1 cellular context compared by ENCODE assay signal in genomic region chr7:140059288-140060242, GRCh38.
TF ChIP-seq lines count a peak whose summit lies in the region.

No MANE protein-coding gene starts in this region.

TF ChIP-seq in SK-N-SH, 30 proteins besides CTCF, POLR2A, EP300 and RAD21 (continued from another document):
- TF ChIP-seq, protein P1, sequence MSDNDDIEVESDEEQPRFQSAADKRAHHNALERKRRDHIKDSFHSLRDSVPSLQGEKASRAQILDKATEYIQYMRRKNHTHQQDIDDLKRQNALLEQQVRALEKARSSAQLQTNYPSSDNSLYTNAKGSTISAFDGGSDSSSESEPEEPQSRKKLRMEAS (IDR thresholded peaks at IDR 0.05; ENCODE audit: low read depth) = peak; percentile 57; the same call in 1 of the 2 replicates
- TF ChIP-seq, protein P2, sequence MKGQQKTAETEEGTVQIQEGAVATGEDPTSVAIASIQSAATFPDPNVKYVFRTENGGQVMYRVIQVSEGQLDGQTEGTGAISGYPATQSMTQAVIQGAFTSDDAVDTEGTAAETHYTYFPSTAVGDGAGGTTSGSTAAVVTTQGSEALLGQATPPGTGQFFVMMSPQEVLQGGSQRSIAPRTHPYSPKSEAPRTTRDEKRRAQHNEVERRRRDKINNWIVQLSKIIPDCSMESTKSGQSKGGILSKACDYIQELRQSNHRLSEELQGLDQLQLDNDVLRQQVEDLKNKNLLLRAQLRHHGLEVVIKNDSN (IDR thresholded peaks at IDR 0.05; ENCODE audit: borderline replicate concordance, low read depth) = no peak
- TF ChIP-seq SMC3 (IDR thresholded peaks at IDR 0.05; ENCODE audit: low read depth, low read length) (no peak), GABPA (IDR thresholded peaks at IDR 0.05; ENCODE audit: low read depth) (no peak), FOXJ3 (CRISPR knock-in tag; IDR thresholded peaks at IDR 0.05) (peak; percentile 59; the same call in 1 of the 2 replicates), GATA2 (CRISPR knock-in tag; IDR thresholded peaks at IDR 0.05) (peak; percentile 70), CHD2 (IDR thresholded peaks at IDR 0.05; ENCODE audit: low read length, partially characterized antibody) (peak; percentile 51), ELF1 (IDR thresholded peaks at IDR 0.05) (no peak), RFX5 (IDR thresholded peaks at IDR 0.05; ENCODE audit: low read length) (no peak)
